In genomic region chr9:107635137-107635802, GRCh38 we compare ENCODE assay signal across 21 cellular contexts.
DNase-seq lines count a peak whose midpoint lies in the region; ATAC-seq, FAIRE-seq and TF ChIP-seq lines count a peak whose summit lies in the region.
"Had no signal": no experiment of that assay in that cellular context is flagged by ENCODE, and none has a peak within 500 bp of the region (broad histone marks: within the 10 kb centered on the region; RNA-seq: fewer than 3 reads in every experiment).

No MANE protein-coding gene starts in this region.

- H3K27ac Mint-ChIP-seq in activated CD8-positive, alpha-beta T cell treated with anti-CD3 and anti-CD28 coated beads, Interleukin-2, amount 10 ng/mL, durations not matched to agents 7 days and 5 days: no peak overlapping the region
- H3K27ac Mint-ChIP-seq: CD4-positive, alpha-beta T cell; neural progenitor cell; stimulated activated naive CD8-positive, alpha-beta T cell treated with anti-CD3 and anti-CD28 coated beads, Interleukin-15, Interleukin-2, amounts not matched to agents 100 ng/mL and 50 ng/mL, for 24 hours had no signal

- POLR2A ChIA-PET in activated CD8-positive, alpha-beta T cell treated with anti-CD3 and anti-CD28 coated beads, Interleukin-2, amount 10 ng/mL, durations not matched to agents 7 days and 5 days (lab: Charles Lee): no interaction called here

- H3K4me1 Mint-ChIP-seq in activated CD8-positive, alpha-beta T cell treated with anti-CD3 and anti-CD28 coated beads, Interleukin-2, amount 10 ng/mL, durations not matched to agents 7 days and 5 days (ENCODE audit: low read depth): peaks cover 4% of the 10 kb centered on the region

- peaks cover 32% of the 10 kb centered on the region for H3K27me3 Mint-ChIP-seq in activated CD8-positive, alpha-beta T cell treated with anti-CD3 and anti-CD28 coated beads, Interleukin-2, amount 10 ng/mL, durations not matched to agents 7 days and 5 days (ENCODE audit: low read depth)

- DNase-seq in NOMO-1 (lab: John Stamatoyannopoulos, UW; ENCODE audit: unreplicated experiment in 2 of 2) (peak; percentile 40 to 66), NOMO-1 treated with dmso at 0.1 percent for 144 hours (lab: John Stamatoyannopoulos, UW; ENCODE audit: unreplicated experiment) (no peak), amniotic epithelial cell (ENCODE audit: low read depth) (peak; percentile 22), hippocampal formation (lab: John Stamatoyannopoulos, UW) (peak; percentile 20 to 71), superior temporal gyrus (ENCODE audit: extremely low spot score) (peak; percentile 85), H54 (ENCODE audit: insufficient read length, low spot score) (no peak), NCI-H2081 (lab: John Stamatoyannopoulos, UW) (no peak)
- no peak for DNase-seq in activated CD8-positive, alpha-beta T cell treated with anti-CD3 and anti-CD28 coated beads, Interleukin-2, amount 10 ng/mL, durations not matched to agents 7 days and 5 days
- DNase-seq: 8988T; activated CD4-positive, alpha-beta T cell treated with anti-CD3 and anti-CD28 coated beads for 1 hour; aorta; CD4-positive, alpha-beta T cell; DMS79 treated with DMSO at 0.1 percent for 48 hours; HCEC 1CT; mesenchymal stem cell; NCI-H1694 treated with DMSO at 0.1 percent for 48 hours; NCI-H524 had no signal

- no peaks in the 10 kb centered on the region for H3K9me3 Mint-ChIP-seq in activated CD8-positive, alpha-beta T cell treated with anti-CD3 and anti-CD28 coated beads, Interleukin-2, amount 10 ng/mL, durations not matched to agents 7 days and 5 days (ENCODE audit: insufficient read depth)
- H3K9me3 Mint-ChIP-seq: CD4-positive, alpha-beta T cell; neural progenitor cell; stimulated activated naive CD8-positive, alpha-beta T cell treated with anti-CD3 and anti-CD28 coated beads, Interleukin-15, Interleukin-2, amounts not matched to agents 100 ng/mL and 50 ng/mL, for 24 hours had no signal

- no peak for ATAC-seq in activated CD8-positive, alpha-beta T cell treated with anti-CD3 and anti-CD28 coated beads, Interleukin-2, amount 10 ng/mL, durations not matched to agents 7 days and 5 days

- CTCF ChIA-PET in activated CD8-positive, alpha-beta T cell treated with anti-CD3 and anti-CD28 coated beads, Interleukin-2, amount 10 ng/mL, durations not matched to agents 7 days and 5 days (lab: Charles Lee): no interaction called here

- no peaks in the 10 kb centered on the region for H3K36me3 Mint-ChIP-seq in activated CD8-positive, alpha-beta T cell treated with anti-CD3 and anti-CD28 coated beads, Interleukin-2, amount 10 ng/mL, durations not matched to agents 7 days and 5 days (ENCODE audit: low read depth)
- H3K36me3 Mint-ChIP-seq: neural progenitor cell had no signal

- no peak for TF ChIP-seq POLR2A in H54 (IDR thresholded peaks at IDR 0.05; ENCODE audit: low read depth, low read length)

- no peak for FAIRE-seq in H54 (lab: Jason Lieb, UNC)
- FAIRE-seq: endothelial cell of umbilical vein, HTR-8/SVneo had no signal

- no peak overlapping the region for H3K4me3 Mint-ChIP-seq in activated CD8-positive, alpha-beta T cell treated with anti-CD3 and anti-CD28 coated beads, Interleukin-2, amount 10 ng/mL, durations not matched to agents 7 days and 5 days
- H3K4me3 Mint-ChIP-seq: CD4-positive, alpha-beta T cell; neural progenitor cell; stimulated activated naive CD8-positive, alpha-beta T cell treated with anti-CD3 and anti-CD28 coated beads, Interleukin-15, Interleukin-2, amounts not matched to agents 100 ng/mL and 50 ng/mL, for 24 hours had no signal

Comparison
In these comparisons a context has a peak if more than half of its experiments do, and no peak if none do; other contexts are left out.
1. DNase-seq: peak in NOMO-1 (2 of 2), amniotic epithelial cell (single experiment), hippocampal formation (2 of 2) and superior temporal gyrus (single experiment); none in NOMO-1 treated with dmso at 0.1 percent for 144 hours (single experiment), H54 (single experiment), NCI-H2081 (0 of 2) and activated CD8-positive, alpha-beta T cell treated with anti-CD3 and anti-CD28 coated beads, Interleukin-2, amount 10 ng/mL, durations not matched to agents 7 days and 5 days (single experiment).